ENCODE assay signal across 10 cellular contexts in the genomic region with DNA sequence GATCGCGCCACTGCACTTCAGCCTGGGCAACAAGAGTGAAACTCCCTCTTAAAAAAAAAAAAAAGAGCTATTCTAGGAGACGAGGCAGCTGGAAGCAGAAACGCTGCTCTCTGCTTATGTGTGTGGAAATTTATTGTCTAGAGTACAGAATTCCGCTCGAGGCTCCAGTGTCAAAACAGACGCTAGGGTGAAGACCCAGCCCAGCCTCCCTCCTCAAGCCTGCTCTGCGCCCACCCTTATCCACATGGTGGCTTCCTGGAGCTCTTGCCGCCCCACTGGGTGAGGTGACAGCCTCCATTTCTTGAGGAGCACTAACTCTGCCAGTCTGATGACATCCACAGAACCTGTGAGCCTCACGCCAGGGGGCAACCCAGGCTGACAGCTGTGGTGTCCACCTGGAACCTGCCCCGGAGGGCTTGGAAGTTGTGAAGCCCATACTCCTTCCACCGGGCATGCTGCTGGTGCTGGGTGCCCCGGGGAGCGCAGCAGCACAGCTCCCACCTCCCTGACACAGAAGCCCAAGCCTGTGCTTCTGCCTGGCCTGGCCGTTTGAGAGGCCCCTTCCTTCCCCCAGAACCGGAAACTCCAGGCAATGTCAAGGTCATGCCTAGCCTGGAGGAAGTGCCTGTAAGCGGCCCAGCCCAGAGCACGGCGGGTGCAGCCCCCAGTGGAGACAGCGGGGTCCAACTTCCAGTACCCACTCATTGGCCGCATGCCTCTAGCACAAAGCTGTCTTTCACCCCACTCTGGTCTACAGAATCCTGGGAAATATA. TPM values are rescaled to one million over a fixed set of nuclear protein-coding genes. Genes with fewer than 3 reads are reported as not detected.
A peak's percentile ranks its signal among the peaks of the same experiment; 100 is the strongest.
DNase-seq lines count a peak whose midpoint lies in the region; ATAC-seq, FAIRE-seq and TF ChIP-seq lines count a peak whose summit lies in the region.
"Had no signal": no experiment of that assay in that cellular context is flagged by ENCODE, and none has a peak within 500 bp of the region (broad histone marks: within the 10 kb centered on the region; RNA-seq: fewer than 3 reads in every experiment).

No MANE protein-coding gene starts in this region.

- DNase-seq in ELF-1 (ENCODE audit: low read depth, low spot score) (peak; percentile 94), NCI-H345 treated with DMSO at 0.1 percent for 48 hours (lab: John Stamatoyannopoulos, UW; ENCODE audit: unreplicated experiment) (peak; percentile 35), fibroblast of pulmonary artery (ENCODE audit: low read depth) (peak; percentile 42), omental fat pad (ENCODE audit: low spot score) (no peak), superior temporal gyrus (ENCODE audit: extremely low spot score) (no peak), GM12892 (ENCODE audit: insufficient read length) (no peak), caudate nucleus (lab: John Stamatoyannopoulos, UW) (no peak)
- DNase-seq: mammary epithelial cell had no signal

- ATAC-seq in omental fat pad (ENCODE audit: low FRiP score) (peak; percentile 27), GM18867 (IDR thresholded peaks at IDR 0.05; ENCODE audit: unreplicated experiment) (no peak)

- TF ChIP-seq POLR2A in GM12892 (IDR thresholded peaks at IDR 0.05; ENCODE audit: low read depth, low read length), result no peak

- H3K27ac ChIP-seq in caudate nucleus (ENCODE audit: low read depth, low read length), result no peak overlapping the region
- H3K27ac ChIP-seq: VCaP had no signal

- H3K4me3 ChIP-seq in fibroblast of pulmonary artery (replicated peaks; ENCODE audit: low read depth, low read length), result no peak overlapping the region

- TF ChIP-seq CTCF in fibroblast of pulmonary artery (IDR thresholded peaks at IDR 0.05; ENCODE audit: low read length, missing control alignments) (no peak), omental fat pad (IDR thresholded peaks at IDR 0.05) (no peak)

- FAIRE-seq in GM12892 (lab: Jason Lieb, UNC), result no peak

RNA-seq across cellular contexts. Expression of a gene that starts 49.4 kb away (rescaled TPM):
- not detected for total RNA-seq in omental fat pad
- not detected for polyA plus RNA-seq in GM12892 (2012; ENCODE audit: missing spikeins)
- total RNA-seq: mammary epithelial cell had no signal
- polyA plus RNA-seq: mammary epithelial cell had no signal

Comparison
In these comparisons a context has a peak if more than half of its experiments do, and no peak if none do; other contexts are left out.
1. DNase-seq: peak in ELF-1 (single experiment), NCI-H345 treated with DMSO at 0.1 percent for 48 hours (single experiment) and fibroblast of pulmonary artery (single experiment); none in omental fat pad (single experiment), superior temporal gyrus (single experiment), GM12892 (single experiment) and caudate nucleus (0 of 61).